ENCODE assay signal across 1 cellular context in genomic region chr2:55907686-55908085, GRCh38.
TF ChIP-seq lines count a peak whose summit lies in the region.

No MANE protein-coding gene starts in this region.

TF ChIP-seq in SK-N-SH, 30 proteins besides CTCF, POLR2A, EP300 and RAD21 (continued from another document):
- no peak for TF ChIP-seq ZBTB33 (IDR thresholded peaks at IDR 0.05; ENCODE audit: borderline replicate concordance, low read depth)
- no peak for TF ChIP-seq USF1 (IDR thresholded peaks at IDR 0.05; ENCODE audit: borderline replicate concordance, low read depth)
- TF ChIP-seq GABPA (IDR thresholded peaks at IDR 0.05; ENCODE audit: low read depth), result no peak
- no peak for TF ChIP-seq FOXJ3 (CRISPR knock-in tag; IDR thresholded peaks at IDR 0.05)
- TF ChIP-seq RFX5 (IDR thresholded peaks at IDR 0.05; ENCODE audit: low read length), result no peak
- no peak for TF ChIP-seq USF2 (IDR thresholded peaks at IDR 0.05; ENCODE audit: borderline replicate concordance, low read depth, low read length)
- no peak for TF ChIP-seq SMC3 (IDR thresholded peaks at IDR 0.05; ENCODE audit: low read depth, low read length)
- TF ChIP-seq NRF1 (IDR thresholded peaks at IDR 0.05; ENCODE audit: low read depth, low read length), result no peak
- no peak for TF ChIP-seq JUND (IDR thresholded peaks at IDR 0.05)
- no peak for TF ChIP-seq FOXM1 (IDR thresholded peaks at IDR 0.05; ENCODE audit: low read depth)
TF ChIP-seq in SK-N-SH: peak in this region for 0.
